Comparison of ENCODE assay signal across 8 cellular contexts in the genomic region with DNA sequence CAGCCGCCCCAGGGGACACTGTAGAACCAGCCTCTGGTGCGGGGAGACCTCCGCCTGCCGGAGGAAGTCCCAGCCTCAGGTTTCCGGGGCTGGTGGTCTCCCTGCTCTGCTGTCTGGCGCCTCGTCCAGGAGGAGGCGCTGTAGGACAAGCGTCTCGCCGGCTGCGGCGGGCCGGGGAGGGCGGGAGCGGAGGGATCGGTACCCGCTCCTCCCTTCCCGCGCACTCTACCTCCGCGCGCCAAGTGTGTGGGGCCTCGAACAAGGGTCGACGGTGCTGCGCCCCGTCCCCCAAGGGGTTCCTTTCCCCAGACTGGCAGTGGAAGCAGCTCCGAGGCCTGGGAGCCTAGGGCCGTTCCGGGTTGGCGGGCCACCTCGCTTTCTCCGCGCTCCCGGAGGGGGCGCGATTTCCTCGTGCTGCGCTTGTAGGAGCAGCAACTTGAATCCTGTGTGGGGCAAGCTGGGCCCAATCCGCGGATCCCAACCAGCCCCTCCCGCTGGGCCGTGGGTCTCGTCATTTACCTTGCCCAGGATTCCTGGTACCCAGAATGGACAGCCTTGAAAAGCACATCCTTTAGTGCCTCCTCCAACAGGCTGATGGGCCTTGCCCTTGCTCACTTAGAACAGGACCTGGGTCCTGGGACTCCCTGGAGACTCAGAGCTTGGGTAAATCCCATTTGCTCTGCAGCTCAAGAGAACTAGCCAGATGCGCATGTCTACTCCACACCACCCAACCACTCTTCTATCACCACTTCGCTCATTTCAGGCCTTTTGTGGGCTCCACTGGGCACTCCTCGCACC. TPM values are rescaled to one million over a fixed set of nuclear protein-coding genes. Genes with fewer than 3 reads are reported as not detected.
DNase-seq lines count a peak whose midpoint lies in the region; ATAC-seq, FAIRE-seq and TF ChIP-seq lines count a peak whose summit lies in the region.

No MANE protein-coding gene starts in this region.

- peak overlapping the region; percentile 66 for H2AFZ ChIP-seq in astrocyte (ENCODE audit: low read depth, low read length)

- ATAC-seq in GM21717 (IDR thresholded peaks at IDR 0.05; ENCODE audit: unreplicated experiment), result peak; percentile 96
- ATAC-seq in sciatic nerve, result peak; percentile 92

- peak overlapping the region; percentile 78 for H3K4me2 ChIP-seq in astrocyte (ENCODE audit: low read length)

- peak overlapping the region; percentile 26 for H3K9ac ChIP-seq in astrocyte (ENCODE audit: low read length)

- peaks cover 2% of the 10 kb centered on the region for H3K36me3 Mint-ChIP-seq in astrocyte (ENCODE audit: low read depth, unreplicated experiment)

- peaks cover 39% of the 10 kb centered on the region for H3K9me3 Mint-ChIP-seq in astrocyte (ENCODE audit: unreplicated experiment)

- H3K9me3 ChIP-seq in astrocyte (ENCODE audit: insufficient read depth, low read depth, low read length), result peaks cover 6% of the 10 kb centered on the region

- peak; percentile 80 for DNase-seq in GM06990 (ENCODE audit: extremely low read depth, insufficient read length)
- peak; percentile 80 for DNase-seq in Jurkat, Clone E6-1 (ENCODE audit: low read depth, low spot score)
- peak; percentile 34 for DNase-seq in T follicular helper cell (ENCODE audit: low read depth)
- no peak for DNase-seq in astrocyte (ENCODE audit: low read depth)
- DNase-seq in hypothalamus (lab: John Stamatoyannopoulos, UW), result peak in 48 of 51 donors; percentile 2 to 83 (median 50)
- DNase-seq in sciatic nerve (ENCODE audit: low spot score), result peak; percentile 87
- no peak for DNase-seq in T1000 (lab: John Stamatoyannopoulos, UW)

- peak; percentile 93 for TF ChIP-seq CTCF in GM06990 (IDR thresholded peaks at IDR 0.05; ENCODE audit: insufficient read depth, low read length, poor library complexity, severe bottlenecking)
- peak; percentile 42 for TF ChIP-seq CTCF in astrocyte (IDR thresholded peaks at IDR 0.05; ENCODE audit: insufficient read depth, low read depth, low read length)

- FAIRE-seq in astrocyte (lab: Jason Lieb, UNC), result no peak

- H3K4me1 ChIP-seq in astrocyte (ENCODE audit: insufficient read depth, low read length), result peaks cover 8% of the 10 kb centered on the region

- peaks cover 91% of the 10 kb centered on the region for H3K27me3 Mint-ChIP-seq in astrocyte (ENCODE audit: low read depth, unreplicated experiment)

- H3K4me3 Mint-ChIP-seq in astrocyte (ENCODE audit: unreplicated experiment), result peak overlapping the region; percentile 72

- no peaks in the 10 kb centered on the region for H4K20me1 ChIP-seq in astrocyte (ENCODE audit: insufficient read depth, low read length)

- H3K36me3 ChIP-seq in GM06990 (ENCODE audit: control insufficient read depth, insufficient read depth, low read length), result no peaks in the 10 kb centered on the region
- no peaks in the 10 kb centered on the region for H3K36me3 ChIP-seq in astrocyte (ENCODE audit: insufficient read depth, low read length)

- H3K79me2 ChIP-seq in astrocyte (ENCODE audit: insufficient read depth, low read length), result no peaks in the 10 kb centered on the region

- intact Hi-C loops in sciatic nerve (cut with DNase I), result loop anchor here (5.0 kb wide), 1 partner anchor 317 kb away; no protein-coding TSS in a partner anchor

- H3K4me1 Mint-ChIP-seq in astrocyte (ENCODE audit: low read depth, unreplicated experiment), result no peaks in the 10 kb centered on the region

- H3K27ac ChIP-seq in astrocyte (ENCODE audit: low read depth, low read length), result no peak overlapping the region

- H3K27me3 ChIP-seq in GM06990 (replicated peaks; ENCODE audit: control insufficient read depth, insufficient read depth, low read length) (no peaks in the 10 kb centered on the region), astrocyte (ENCODE audit: insufficient read depth, low read length) (peaks cover 79% of the 10 kb centered on the region)

- peak overlapping the region; percentile 66 for H3K27ac Mint-ChIP-seq in astrocyte (ENCODE audit: unreplicated experiment)

- H3K4me3 ChIP-seq in GM06990 (replicated peaks; ENCODE audit: low read depth, low read length) (peak overlapping the region; percentile 59), astrocyte (ENCODE audit: insufficient read depth, low read depth, low read length) (peak overlapping the region; percentile 45)
- H3K4me3 ChIP-seq in Jurkat, Clone E6-1 (ENCODE audit: low read length), result peak overlapping the region; percentile 49

RNA-seq across cellular contexts. Expression of a gene that starts 10.6 kb away (rescaled TPM):
- polyA plus RNA-seq in Jurkat, Clone E6-1 (2012; ENCODE audit: insufficient read depth, insufficient read length), result not detected
- total RNA-seq in astrocyte (not detected in 2 replicates), sciatic nerve (6.8 TPM)

RNA-seq across cellular contexts. Expression of a gene that starts 11.2 kb away (rescaled TPM):
- polyA plus RNA-seq in Jurkat, Clone E6-1 (2012; ENCODE audit: insufficient read depth, insufficient read length), result 4.9 TPM
- total RNA-seq in astrocyte, result not detected in 2 replicates
- total RNA-seq in sciatic nerve, result 11.9 TPM

RNA-seq across cellular contexts. Expression of a gene that starts 16.4 kb away (rescaled TPM):
- polyA plus RNA-seq in Jurkat, Clone E6-1 (2012; ENCODE audit: insufficient read depth, insufficient read length), result not detected
- not detected in 2 replicates for total RNA-seq in astrocyte
- total RNA-seq in sciatic nerve, result 9.8 TPM

RNA-seq across cellular contexts. Expression of a gene that starts 18.2 kb away (rescaled TPM):
- not detected for polyA plus RNA-seq in Jurkat, Clone E6-1 (2012; ENCODE audit: insufficient read depth, insufficient read length)
- not detected in 2 replicates for total RNA-seq in astrocyte
- total RNA-seq in sciatic nerve, result 4.9 TPM

RNA-seq across cellular contexts. Expression of a gene that starts 24.1 kb away (rescaled TPM):
- not detected for polyA plus RNA-seq in Jurkat, Clone E6-1 (2012; ENCODE audit: insufficient read depth, insufficient read length)
- total RNA-seq in astrocyte, result not detected in 2 replicates
- 1.9 TPM for total RNA-seq in sciatic nerve

Comparison
In these comparisons a context has a peak if more than half of its experiments do, and no peak if none do; other contexts are left out.
1. DNase-seq: peak in GM06990 (single experiment), Jurkat, Clone E6-1 (single experiment), T follicular helper cell (single experiment), hypothalamus (48 of 51) and sciatic nerve (single experiment); none in astrocyte (single experiment) and T1000 (single experiment).
2. RNA of a gene that starts 11.2 kb away (total RNA-seq): 11.9 TPM in sciatic nerve (single experiment); not detected in astrocyte; every median in the first group is over 10 times any median in the second.
3. RNA of a gene that starts 16.4 kb away (total RNA-seq): 9.8 TPM in sciatic nerve (single experiment); not detected in astrocyte; every median in the first group is over 10 times any median in the second.
4. Peak in every context shown above with its lines, with median percentiles within 50 percentile points of each other: H3K4me3 ChIP-seq.